Comparison of ENCODE assay signal across 9 cellular contexts in genomic region chr15:40472171-40472727, GRCh38. TPM values are rescaled to one million over a fixed set of nuclear protein-coding genes. Genes with fewer than 3 reads are reported as not detected.
A peak's percentile ranks its signal among the peaks of the same experiment; 100 is the strongest.
DNase-seq lines count a peak whose midpoint lies in the region; TF ChIP-seq lines count a peak whose summit lies in the region.
"Had no signal": no experiment of that assay in that cellular context is flagged by ENCODE, and none has a peak within 500 bp of the region (broad histone marks: within the 10 kb centered on the region; RNA-seq: fewer than 3 reads in every experiment).

No MANE protein-coding gene starts in this region.

- H3K27me3 Mint-ChIP-seq in brain = peaks cover 19% of the 10 kb centered on the region

- TF ChIP-seq CTCF in AG04449 (IDR thresholded peaks at IDR 0.05; ENCODE audit: insufficient read depth, low read length, missing control alignments) (no peak), brain (conservative IDR thresholded peaks at IDR 0.05) (no peak)

- H3K27ac ChIP-seq in HUES48 (ENCODE audit: low read depth, low read length) (no peak overlapping the region), muscle layer of duodenum (ENCODE audit: low read length) (no peak overlapping the region)

- peaks cover 12% of the 10 kb centered on the region for H3K36me3 ChIP-seq in HUES48 (ENCODE audit: control insufficient read depth, insufficient read depth, low read length)
- H3K36me3 ChIP-seq in muscle layer of duodenum (ENCODE audit: control insufficient read depth in 1 of 2, insufficient read depth in 2 of 2, low read length in 2 of 2) = peaks cover 0 to 3% of the 10 kb centered on the region in 2 donors
- H3K36me3 ChIP-seq: adrenal gland had no signal

- H3K9me3 Mint-ChIP-seq in brain = no peaks in the 10 kb centered on the region

- no peaks in the 10 kb centered on the region for H3K36me3 Mint-ChIP-seq in brain

- peaks cover 11% of the 10 kb centered on the region; the same call in 1 of the 2 replicates for H3K4me1 ChIP-seq in HUES48 (ENCODE audit: control insufficient read depth, insufficient read depth, low read length)
- H3K4me1 ChIP-seq in muscle layer of duodenum (ENCODE audit: control insufficient read depth in 1 of 2, insufficient read depth in 2 of 2, low read length in 2 of 2) = peaks cover 5 to 19% of the 10 kb centered on the region in 2 donors

- DNase-seq in AG04449 (ENCODE audit: low read depth, low spot score) (no peak), mesenteric fat pad (ENCODE audit: low spot score) (no peak), iPS-NIHi7 (ENCODE audit: extremely low spot score) (no peak), NCI-H446 treated with DMSO at 0.1 percent for 48 hours (lab: John Stamatoyannopoulos, UW) (no peak), HuH-7.5 (ENCODE audit: low spot score) (no peak)

- H3K4me3 ChIP-seq in AG04449 (ENCODE audit: low read depth, low read length) (peak overlapping the region; percentile 71), HUES48 (ENCODE audit: low read depth, low read length) (peak overlapping the region; percentile 68), muscle layer of duodenum (ENCODE audit: low read depth in 1 of 2, low read length in 2 of 2) (peak overlapping the region; percentile 71 to 91)

- CTCF ChIA-PET in AG04449 (lab: Yijun Ruan, JAX) = interaction anchor here (1.1 to 1.5 kb wide), 2 partner anchors 35 to 193 kb away, joined by 3 to 4 read pairs; no protein-coding TSS in a partner anchor

- no peaks in the 10 kb centered on the region for H3K27me3 ChIP-seq in HUES48 (ENCODE audit: control insufficient read depth, insufficient read depth, low read length)
- no peaks in the 10 kb centered on the region for H3K27me3 ChIP-seq in muscle layer of duodenum (ENCODE audit: low read depth, low read length)
- H3K27me3 ChIP-seq: adrenal gland had no signal

- no peak overlapping the region for H3K9ac ChIP-seq in HUES48 (ENCODE audit: low read depth, low read length)

- H3K4me3 Mint-ChIP-seq in brain = peak overlapping the region; percentile 72 to 80 (median 77)

- peaks cover 25% of the 10 kb centered on the region for H3K4me1 Mint-ChIP-seq in brain

- H3K9me3 ChIP-seq in HUES48 (ENCODE audit: control insufficient read depth, insufficient read depth, low read length) (no peaks in the 10 kb centered on the region), muscle layer of duodenum (ENCODE audit: control insufficient read depth in 1 of 2, low read length in 2 of 2) (no peaks in the 10 kb centered on the region)
- H3K9me3 ChIP-seq: adrenal gland had no signal

- H3K27ac Mint-ChIP-seq in brain = peak overlapping the region in 1 of 5 experiments; percentile 49

- POLR2A ChIA-PET in AG04449 (lab: Yijun Ruan, JAX) = no interaction called here

RNA-seq across cellular contexts. Expression of gene CHST14, which starts 1.5 kb away (rescaled TPM):
- 13.5 TPM for polyA plus RNA-seq in brain (ENCODE audit: insufficient read depth, low read depth, low replicate concordance)
- 10.9 TPM for total RNA-seq in mesenteric fat pad

RNA-seq across cellular contexts. Expression of gene BAHD1, which starts 31.5 kb away (rescaled TPM):
- polyA plus RNA-seq in brain (ENCODE audit: insufficient read depth, low read depth, low replicate concordance) = 22.4 TPM
- total RNA-seq in mesenteric fat pad = 16.2 TPM
